Comparison of ENCODE assay signal across 1 cellular context in the genomic region with DNA sequence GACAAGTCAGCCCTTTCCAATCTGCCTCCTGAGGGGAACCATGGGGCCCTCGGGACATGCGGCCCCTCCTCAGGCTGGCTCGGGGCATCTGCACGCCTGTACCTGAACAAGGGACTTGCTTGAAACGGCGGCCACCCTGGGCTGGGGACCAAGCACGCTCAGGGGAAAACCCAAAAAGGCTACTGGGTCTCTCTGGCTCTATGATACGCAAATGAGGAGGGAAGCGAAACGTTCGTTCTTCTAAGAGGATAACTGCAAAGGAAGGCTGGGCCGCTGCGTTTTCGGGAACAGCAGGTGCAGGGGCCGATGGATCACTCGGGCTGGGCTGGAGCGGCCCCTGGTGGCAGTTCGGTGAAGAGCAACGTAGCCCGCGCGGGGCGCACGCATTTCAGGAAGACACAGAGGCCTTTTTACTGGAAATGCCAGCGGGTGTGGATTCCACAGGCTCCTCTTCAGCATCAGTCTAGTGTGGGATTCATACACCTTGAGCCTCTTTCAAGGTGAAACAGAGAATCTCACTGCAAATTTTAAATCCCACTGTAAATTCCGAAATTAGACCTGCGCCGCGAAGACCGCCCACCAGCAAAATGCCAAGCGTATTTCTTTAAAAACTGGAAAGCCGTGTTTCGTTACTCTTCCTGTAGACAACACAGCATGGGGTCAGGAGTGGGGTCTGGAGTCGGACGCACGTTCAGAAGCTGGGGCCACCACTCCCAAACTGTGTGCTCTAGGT.
A peak's percentile ranks its signal among the peaks of the same experiment; 100 is the strongest.
TF ChIP-seq lines count a peak whose summit lies in the region.

No MANE protein-coding gene starts in this region.

TF ChIP-seq in GM12878, 131 proteins besides CTCF, POLR2A, EP300 and RAD21:
- TF ChIP-seq TCF3 (IDR thresholded peaks at IDR 0.05; ENCODE audit: borderline replicate concordance, insufficient read depth, low read depth, low read length): peak; percentile 92
- 0 out of 2 replicates have a peak, but pooled peaks have one; percentile 20 for TF ChIP-seq PAX5 (IDR thresholded peaks at IDR 0.05; ENCODE audit: borderline replicate concordance, low read depth, low read length)
- peak; percentile 47; the same call in 1 of the 2 replicates for TF ChIP-seq YY1 (IDR thresholded peaks at IDR 0.05; ENCODE audit: low read depth, low read length)
- TF ChIP-seq IKZF1 (conservative IDR thresholded peaks at IDR 0.05): peak; percentile 67; the same call in 1 of the 2 replicates
- TF ChIP-seq, protein P1, sequence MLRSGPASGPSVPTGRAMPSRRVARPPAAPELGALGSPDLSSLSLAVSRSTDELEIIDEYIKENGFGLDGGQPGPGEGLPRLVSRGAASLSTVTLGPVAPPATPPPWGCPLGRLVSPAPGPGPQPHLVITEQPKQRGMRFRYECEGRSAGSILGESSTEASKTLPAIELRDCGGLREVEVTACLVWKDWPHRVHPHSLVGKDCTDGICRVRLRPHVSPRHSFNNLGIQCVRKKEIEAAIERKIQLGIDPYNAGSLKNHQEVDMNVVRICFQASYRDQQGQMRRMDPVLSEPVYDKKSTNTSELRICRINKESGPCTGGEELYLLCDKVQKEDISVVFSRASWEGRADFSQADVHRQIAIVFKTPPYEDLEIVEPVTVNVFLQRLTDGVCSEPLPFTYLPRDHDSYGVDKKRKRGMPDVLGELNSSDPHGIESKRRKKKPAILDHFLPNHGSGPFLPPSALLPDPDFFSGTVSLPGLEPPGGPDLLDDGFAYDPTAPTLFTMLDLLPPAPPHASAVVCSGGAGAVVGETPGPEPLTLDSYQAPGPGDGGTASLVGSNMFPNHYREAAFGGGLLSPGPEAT (IDR thresholded peaks at IDR 0.05; ENCODE audit: low read depth): 0 out of 2 replicates have a peak, but pooled peaks have one; percentile 48
- peak; percentile 60; the same call in 1 of the 2 replicates for TF ChIP-seq CREM (IDR thresholded peaks at IDR 0.05; ENCODE audit: low read depth)
- TF ChIP-seq TCF12 (IDR thresholded peaks at IDR 0.05; ENCODE audit: low read depth, low read length): peak; percentile 93
- peak; percentile 51; the same call in 1 of the 2 replicates for TF ChIP-seq EED (IDR thresholded peaks at IDR 0.05; ENCODE audit: low read depth)
- peak; percentile 58 to 66 for TF ChIP-seq IKZF2 (IDR thresholded peaks at IDR 0.05)
- peak; percentile 42 to 76; a peak in 2 of 4 replicates for TF ChIP-seq BHLHE40 (IDR thresholded peaks at IDR 0.05; ENCODE audit: borderline replicate concordance in 1 of 2, low read depth in 2 of 2, low read length in 1 of 2)
- peak; percentile 60 for TF ChIP-seq SPI1 (IDR thresholded peaks at IDR 0.05; ENCODE audit: borderline replicate concordance, insufficient read depth, low read depth, low read length)
- 0 out of 2 replicates have a peak, but pooled peaks have one; percentile 52 for TF ChIP-seq CREB1 (IDR thresholded peaks at IDR 0.05; ENCODE audit: low read depth)
- TF ChIP-seq, protein P2, sequence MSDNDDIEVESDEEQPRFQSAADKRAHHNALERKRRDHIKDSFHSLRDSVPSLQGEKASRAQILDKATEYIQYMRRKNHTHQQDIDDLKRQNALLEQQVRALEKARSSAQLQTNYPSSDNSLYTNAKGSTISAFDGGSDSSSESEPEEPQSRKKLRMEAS (IDR thresholded peaks at IDR 0.05; ENCODE audit: low read depth, low read length): peak; percentile 53; the same call in 1 of the 2 replicates
- peak; percentile 57; the same call in 1 of the 3 replicates for TF ChIP-seq POU2F2 (IDR thresholded peaks at IDR 0.05; ENCODE audit: borderline replicate concordance, low read depth, low read length)
- TF ChIP-seq ATF7 (IDR thresholded peaks at IDR 0.05; ENCODE audit: low read depth): peak; percentile 14; the same call in 1 of the 2 replicates
- TF ChIP-seq NBN (IDR thresholded peaks at IDR 0.05): peak; percentile 30; the same call in 1 of the 2 replicates
- TF ChIP-seq SMC3 (IDR thresholded peaks at IDR 0.05; ENCODE audit: borderline replicate concordance, low read length): peak; percentile 74
